ENCODE assay signal across 7 cellular contexts in genomic region chr6:26660096-26660425, GRCh38. TPM values are rescaled to one million over a fixed set of nuclear protein-coding genes. Genes with fewer than 3 reads are reported as not detected.
DNase-seq lines count a peak whose midpoint lies in the region; ATAC-seq, FAIRE-seq and TF ChIP-seq lines count a peak whose summit lies in the region.

No MANE protein-coding gene starts in this region.

- ATAC-seq in GM21737 (IDR thresholded peaks at IDR 0.05; ENCODE audit: unreplicated experiment) (peak; percentile 17), body of pancreas (peak; percentile 43)

- DNase-seq in GM12892 (ENCODE audit: insufficient read length) (peak; percentile 15), MG63 (peak; percentile 0), body of pancreas (peak in 1 of 4 donors; percentile 6), suprapubic skin (ENCODE audit: low spot score in 2 of 2) (no peak), cortex of kidney (lab: John Stamatoyannopoulos, UW) (no peak)

- TF ChIP-seq POLR2A in GM12892 (IDR thresholded peaks at IDR 0.05; ENCODE audit: low read depth, low read length) (no peak), body of pancreas (IDR thresholded peaks at IDR 0.05) (no peak), suprapubic skin (IDR thresholded peaks at IDR 0.05) (no peak)

- H3K36me3 ChIP-seq in MG63 (peaks cover 17% of the 10 kb centered on the region), body of pancreas (replicated peaks in 1 of 2; ENCODE audit: insufficient read depth in 1 of 2, low read depth in 2 of 2) (no peaks in the 10 kb centered on the region), suprapubic skin (peaks cover 3% of the 10 kb centered on the region)

- TF ChIP-seq EP300 in suprapubic skin (IDR thresholded peaks at IDR 0.05) = no peak

- WGBS in body of pancreas, 2 donors = 0 to 2% methylated on average over 4 of the region's 4 CpGs
- 0% methylated on average over 4 of the region's 4 CpGs for WGBS in suprapubic skin

- H3K27ac ChIP-seq in body of pancreas (peak overlapping the region; percentile 58 to 89 (median 78)), layer of hippocampus (ENCODE audit: low read depth, low read length) (peak overlapping the region; percentile 88), suprapubic skin (peak overlapping the region; percentile 76)

- H3K4me3 ChIP-seq in MG63 = peak overlapping the region; percentile 81
- peak overlapping the region; percentile 23 to 72 for H3K4me3 ChIP-seq in body of pancreas
- H3K4me3 ChIP-seq in suprapubic skin = peak overlapping the region; percentile 73

- TF ChIP-seq CTCF in body of pancreas (IDR thresholded peaks at IDR 0.05) = peak in 4 of 7 experiments; percentile 5 to 33 (median 23)
- no peak for TF ChIP-seq CTCF in suprapubic skin (IDR thresholded peaks at IDR 0.05)

- H3K9me3 ChIP-seq in MG63 (no peaks in the 10 kb centered on the region), body of pancreas (no peaks in the 10 kb centered on the region), suprapubic skin (no peaks in the 10 kb centered on the region)

- no peaks in the 10 kb centered on the region; the same call in 1 of the 2 replicates for H3K27me3 ChIP-seq in MG63
- H3K27me3 ChIP-seq in body of pancreas = no peaks in the 10 kb centered on the region
- no peaks in the 10 kb centered on the region for H3K27me3 ChIP-seq in layer of hippocampus (ENCODE audit: control insufficient read depth, insufficient read depth, low read length)
- peaks cover 16% of the 10 kb centered on the region for H3K27me3 ChIP-seq in suprapubic skin

- intact Hi-C loops in body of pancreas (cut with DNase I) = no loop called here

- H3K4me1 ChIP-seq in body of pancreas = peaks cover 19% of the 10 kb centered on the region
- peaks cover 15% of the 10 kb centered on the region for H3K4me1 ChIP-seq in suprapubic skin

- FAIRE-seq in GM12892 (lab: Jason Lieb, UNC) = no peak

RNA-seq across cellular contexts. Expression of gene ZNF322, which starts 0.5 kb away (rescaled TPM):
- polyA plus RNA-seq in GM12892 (2012; ENCODE audit: missing spikeins) = 10.6 TPM
- total RNA-seq in MG63 (2014; rRNA removed; shearing (Covaris generic); ENCODE audit: low replicate concordance) = 9.1 and 11.8 TPM in 2 replicates
- total RNA-seq in body of pancreas = 1 to 10 TPM; 6.6 to 9.3 TPM
- 10 to 100 TPM in 2 of 4 donors, 1 to 10 TPM in 2; 9.4 to 11.6 (median 10.1) TPM for total RNA-seq in suprapubic skin

Comparison
In these comparisons a context has a peak if more than half of its experiments do, and no peak if none do; other contexts are left out.
1. DNase-seq: peak in GM12892 (single experiment) and MG63 (single experiment); none in suprapubic skin (0 of 2) and cortex of kidney (single experiment).
2. CTCF ChIP-seq: peak in body of pancreas (4 of 7); none in suprapubic skin (0 of 2).
3. Peak in every context shown above with its lines, with median percentiles within 50 percentile points of each other: H3K4me3 ChIP-seq and H3K27ac ChIP-seq.